Comparison of ENCODE assay signal across 9 cellular contexts in genomic region chr11:75813622-75814039, GRCh38. TPM values are rescaled to one million over a fixed set of nuclear protein-coding genes. Genes with fewer than 3 reads are reported as not detected.
DNase-seq lines count a peak whose midpoint lies in the region; ATAC-seq and TF ChIP-seq lines count a peak whose summit lies in the region.
"Had no signal": no experiment of that assay in that cellular context is flagged by ENCODE, and none has a peak within 500 bp of the region (broad histone marks: within the 10 kb centered on the region; RNA-seq: fewer than 3 reads in every experiment).

No MANE protein-coding gene starts in this region.

- peaks cover 11 to 77% (median 70%) of the 10 kb centered on the region in 5 donors for H3K4me1 ChIP-seq in subcutaneous abdominal adipose tissue (ENCODE audit: control insufficient read depth in 5 of 5, insufficient read depth in 5 of 5, low read length in 5 of 5)

- no peaks in the 10 kb centered on the region for H3K27me3 Mint-ChIP-seq in activated CD4-positive, alpha-beta T cell treated with anti-CD3 and anti-CD28 coated beads, Interleukin-2, amount 10 ng/mL, durations not matched to agents 7 days and 5 days
- H3K27me3 Mint-ChIP-seq in activated B cell treated with CpG ODN at 0.5 μM for 24 hours: no peaks in the 10 kb centered on the region

- peak overlapping the region; percentile 92 for H3K27ac ChIP-seq in subcutaneous abdominal adipose tissue (ENCODE audit: low read depth, low read length)

- H3K4me1 Mint-ChIP-seq in activated CD4-positive, alpha-beta T cell treated with anti-CD3 and anti-CD28 coated beads, Interleukin-2, amount 10 ng/mL, durations not matched to agents 7 days and 5 days: peaks cover 12% of the 10 kb centered on the region
- H3K4me1 Mint-ChIP-seq in activated B cell treated with CpG ODN at 0.5 μM for 24 hours: peaks cover 53% of the 10 kb centered on the region

- no peaks in the 10 kb centered on the region for H3K36me3 ChIP-seq in subcutaneous abdominal adipose tissue (ENCODE audit: control insufficient read depth in 5 of 5, insufficient read depth in 5 of 5, low read length in 5 of 5)

- H3K27me3 ChIP-seq in subcutaneous abdominal adipose tissue (ENCODE audit: control insufficient read depth in 5 of 5, insufficient read depth in 4 of 5, low read length in 5 of 5): no peaks in the 10 kb centered on the region

- ATAC-seq in activated B cell treated with CpG ODN at 0.5 μM for 24 hours (ENCODE audit: low read depth) (no peak), HG03520 (IDR thresholded peaks at IDR 0.05; ENCODE audit: unreplicated experiment) (no peak)

- TF ChIP-seq CTCF in activated B cell treated with CpG ODN at 0.5 μM for 24 hours (IDR thresholded peaks at IDR 0.05): no peak

- CTCF ChIA-PET in activated CD4-positive, alpha-beta T cell treated with anti-CD3 and anti-CD28 coated beads, Interleukin-2, amount 10 ng/mL, durations not matched to agents 7 days and 5 days (lab: Charles Lee): interaction anchor here (0.6 to 3.8 kb wide), 7 partner anchors 9 to 1243 kb away, joined by 3 to 33 read pairs (median 3); no protein-coding TSS in a partner anchor
- CTCF ChIA-PET in activated B cell treated with CpG ODN at 0.5 μM for 24 hours (lab: Charles Lee): interaction anchor here (1.5 to 4.1 kb wide), 5 partner anchors 11 to 338 kb away, joined by 3 to 23 read pairs (median 11); no protein-coding TSS in a partner anchor

- DNase-seq in activated CD4-positive, alpha-beta T cell treated with anti-CD3 and anti-CD28 coated beads, Interleukin-2, amount 10 ng/mL, durations not matched to agents 7 days and 5 days: no peak
- DNase-seq in activated CD4-positive, alpha-beta T cell treated with anti-CD3 and anti-CD28 coated beads for 1 hour: no peak
- DNase-seq in activated B cell treated with CpG ODN at 0.5 μM for 24 hours (no peak), iris pigment epithelial cell (ENCODE audit: low read depth) (peak; percentile 44), hippocampal formation (lab: John Stamatoyannopoulos, UW) (no peak)
- DNase-seq in stimulated activated naive CD4-positive, alpha-beta T cell treated with Interleukin-2 at 50 U/mL for 16 hours (lab: John Stamatoyannopoulos, UW): no peak
- DNase-seq: KG1 had no signal

- H3K4me3 Mint-ChIP-seq in activated CD4-positive, alpha-beta T cell treated with anti-CD3 and anti-CD28 coated beads, Interleukin-2, amount 10 ng/mL, durations not matched to agents 7 days and 5 days: no peak overlapping the region
- H3K4me3 Mint-ChIP-seq in activated B cell treated with CpG ODN at 0.5 μM for 24 hours: no peak overlapping the region

- POLR2A ChIA-PET in activated CD4-positive, alpha-beta T cell treated with anti-CD3 and anti-CD28 coated beads, Interleukin-2, amount 10 ng/mL, durations not matched to agents 7 days and 5 days (lab: Charles Lee): interaction anchor here (0.5 kb wide), 1 partner anchor 31 kb away, joined by 3 read pairs; no protein-coding TSS in a partner anchor
- POLR2A ChIA-PET in activated B cell treated with CpG ODN at 0.5 μM for 24 hours (lab: Charles Lee): interaction anchor here (0.6 to 8.1 kb wide), 5 partner anchors 11 to 78 kb away, joined by 3 to 94 read pairs (median 3); no protein-coding TSS in a partner anchor

- H3K9me3 ChIP-seq in subcutaneous abdominal adipose tissue (ENCODE audit: control insufficient read depth in 5 of 5, low read length in 5 of 5): no peaks in the 10 kb centered on the region

- H3K9me3 Mint-ChIP-seq in activated CD4-positive, alpha-beta T cell treated with anti-CD3 and anti-CD28 coated beads, Interleukin-2, amount 10 ng/mL, durations not matched to agents 7 days and 5 days: no peaks in the 10 kb centered on the region
- no peaks in the 10 kb centered on the region for H3K9me3 Mint-ChIP-seq in activated B cell treated with CpG ODN at 0.5 μM for 24 hours

- peak overlapping the region in 4 of 5 donors; percentile 58 to 85 (median 72) for H3K9ac ChIP-seq in subcutaneous abdominal adipose tissue (ENCODE audit: low read length in 5 of 5)

- peak overlapping the region in 3 of 5 donors; percentile 75 to 88 (median 88) for H3K4me3 ChIP-seq in subcutaneous abdominal adipose tissue (ENCODE audit: low read depth in 1 of 5, low read length in 5 of 5)

- peak overlapping the region; percentile 42 for H3K27ac Mint-ChIP-seq in activated CD4-positive, alpha-beta T cell treated with anti-CD3 and anti-CD28 coated beads, Interleukin-2, amount 10 ng/mL, durations not matched to agents 7 days and 5 days
- peak overlapping the region; percentile 96 for H3K27ac Mint-ChIP-seq in activated B cell treated with CpG ODN at 0.5 μM for 24 hours

- peaks cover 3% of the 10 kb centered on the region for H3K36me3 Mint-ChIP-seq in activated CD4-positive, alpha-beta T cell treated with anti-CD3 and anti-CD28 coated beads, Interleukin-2, amount 10 ng/mL, durations not matched to agents 7 days and 5 days (ENCODE audit: low read depth)
- H3K36me3 Mint-ChIP-seq in activated B cell treated with CpG ODN at 0.5 μM for 24 hours (ENCODE audit: low read depth): peaks cover 7% of the 10 kb centered on the region

- intact Hi-C loops in activated B cell treated with CpG ODN at 0.5 μM for 24 hours (cut with micrococcal nuclease): loop anchor here (1.0 to 10.0 kb wide), 6 partner anchors 10 to 631 kb away; partner anchors contain the start of genes EMSY, GVQW3 and THAP12

RNA-seq across cellular contexts. Expression of gene UVRAG, which starts 1.4 kb away (rescaled TPM):
- 10 to 100 TPM; 16.8 to 17.0 TPM for total RNA-seq in activated CD4-positive, alpha-beta T cell treated with anti-CD3 and anti-CD28 coated beads, Interleukin-2, amount 10 ng/mL, durations not matched to agents 7 days and 5 days
- 86.8 and 103 TPM in 2 replicates for total RNA-seq in activated B cell treated with CpG ODN at 0.5 μM for 24 hours

RNA-seq across cellular contexts. Expression of gene DGAT2, which starts 45.1 kb away (rescaled TPM):
- total RNA-seq in activated CD4-positive, alpha-beta T cell treated with anti-CD3 and anti-CD28 coated beads, Interleukin-2, amount 10 ng/mL, durations not matched to agents 7 days and 5 days: under 1 TPM; 0.77 to 0.99 TPM
- total RNA-seq in activated B cell treated with CpG ODN at 0.5 μM for 24 hours: 6.9 and 7.9 TPM in 2 replicates
